Comparison of ENCODE assay signal across 23 cellular contexts in genomic region chr15:56126409-56126808, GRCh38.
"Had no signal": no experiment of that assay in that cellular context is flagged by ENCODE, and none has a peak within 500 bp of the region (broad histone marks: within the 10 kb centered on the region; RNA-seq: fewer than 3 reads in every experiment).

No MANE protein-coding gene starts in this region.

- ATAC-seq: naive thymus-derived CD4-positive, alpha-beta T cell; natural killer cell treated with Interleukin-12 subunit alpha and Interleukin-12 subunit beta and Interleukin-15 and Interleukin-18, amount 100 ng/mL, for 72 hours; right cardiac atrium; sciatic nerve; upper lobe of right lung had no signal

- H2AFZ ChIP-seq: hepatocyte had no signal

- H3K36me3 ChIP-seq: ovary, thoracic aorta, upper lobe of right lung had no signal

- H3K4me2 ChIP-seq: hepatocyte had no signal

- H3K9me3 ChIP-seq: ovary had no signal

- FAIRE-seq: urothelium cell line had no signal

- DNase-seq: islet precursor cell; left ventricle myocardium inferior; mesendoderm; naive thymus-derived CD4-positive, alpha-beta T cell; ovary; retina; right cardiac atrium; stimulated activated CD4-positive, alpha-beta T cell treated with anti-CD3 and anti-CD28 coated beads, Interleukin-12 subunit alpha, Interleukin-12 subunit beta, amount 100 ng/mL, for 4 hours; stimulated activated CD4-positive, alpha-beta T cell treated with anti-CD3 and anti-CD28 coated beads, Interleukin-15, amount 100 ng/mL, for 24 hours; stimulated activated CD4-positive, alpha-beta T cell treated with anti-CD3 and anti-CD28 coated beads, Interleukin-2, amount 100 ng/mL, for 24 hours; stimulated activated CD4-positive, alpha-beta T cell treated with anti-CD3 and anti-CD28 coated beads, Interleukin-4, amount 100 ng/mL, for 1 hour; stimulated activated naive CD4-positive, alpha-beta T cell; tibial artery; trophoblast cell; upper lobe of right lung had no signal

- H3K27me3 ChIP-seq: hepatocyte, ovary, suprapubic skin, tibial artery, upper lobe of right lung had no signal

- H3K4me3 ChIP-seq: left ventricle myocardium inferior, lung, ovary, skin epidermis, suprapubic skin, thoracic aorta, tibial artery, upper lobe of right lung had no signal

- H3K27ac ChIP-seq: hepatocyte, left ventricle myocardium inferior, ovary, skin epidermis, suprapubic skin, thoracic aorta, tibial artery, upper lobe of right lung had no signal

- H3K4me1 ChIP-seq: left ventricle myocardium inferior, suprapubic skin, tibial artery, upper lobe of right lung had no signal
